8 cellular contexts compared by ENCODE assay signal in genomic region chr17:50533720-50534148, GRCh38. TPM values are rescaled to one million over a fixed set of nuclear protein-coding genes. Genes with fewer than 3 reads are reported as not detected.
A peak's percentile ranks its signal among the peaks of the same experiment; 100 is the strongest.
DNase-seq lines count a peak whose midpoint lies in the region; ATAC-seq and FAIRE-seq lines count a peak whose summit lies in the region.

No MANE protein-coding gene starts in this region.

- ATAC-seq in activated T-cell treated with anti-CD3 and anti-CD28 coated beads, Interleukin-2, amount 50 U/mL, for 72 hours (replicated peaks in 1 of 2) = no peak
- ATAC-seq in HG02885 (IDR thresholded peaks at IDR 0.05; ENCODE audit: poor library complexity, unreplicated experiment) = no peak

- no peak for DNase-seq in activated T-cell treated with anti-CD3 and anti-CD28 coated beads, Interleukin-2, amount 50 U/mL, for 72 hours
- no peak for DNase-seq in activated T-cell treated with anti-CD3 and anti-CD28 coated beads, Interleukin-2, amount 50 U/mL, for 48 hours
- DNase-seq in astrocyte of the hippocampus (ENCODE audit: low read depth, low spot score) = peak; percentile 66
- peak; percentile 20 for DNase-seq in kidney tubule cell (ENCODE audit: low spot score)
- DNase-seq in urothelium cell line (ENCODE audit: low spot score) = peak; percentile 50
- DNase-seq in SHP77 treated with DMSO at 0.1 percent for 48 hours (lab: John Stamatoyannopoulos, UW) = no peak
- DNase-seq in cerebellar nuclear complex (lab: John Stamatoyannopoulos, UW) = no peak

- H3K4me3 Mint-ChIP-seq in activated T-cell treated with anti-CD3 and anti-CD28 coated beads, Interleukin-2, amount 50 U/mL, for 72 hours = peak overlapping the region; percentile 24 to 56

- FAIRE-seq in urothelium cell line (lab: Jason Lieb, UNC) = peak; percentile 9

- H3K4me1 Mint-ChIP-seq in activated T-cell treated with anti-CD3 and anti-CD28 coated beads, Interleukin-2, amount 50 U/mL, for 72 hours (ENCODE audit: low read depth) = peaks cover 18% of the 10 kb centered on the region

- peaks cover 59% of the 10 kb centered on the region for H3K27me3 Mint-ChIP-seq in activated T-cell treated with anti-CD3 and anti-CD28 coated beads, Interleukin-2, amount 50 U/mL, for 72 hours (ENCODE audit: low read depth)

- no peaks in the 10 kb centered on the region for H3K36me3 Mint-ChIP-seq in activated T-cell treated with anti-CD3 and anti-CD28 coated beads, Interleukin-2, amount 50 U/mL, for 72 hours (ENCODE audit: insufficient read depth in 2 of 2)

- no peak overlapping the region for H3K27ac Mint-ChIP-seq in activated T-cell treated with anti-CD3 and anti-CD28 coated beads, Interleukin-2, amount 50 U/mL, for 72 hours

- no peaks in the 10 kb centered on the region for H3K9me3 Mint-ChIP-seq in activated T-cell treated with anti-CD3 and anti-CD28 coated beads, Interleukin-2, amount 50 U/mL, for 72 hours

RNA-seq across cellular contexts. Expression of gene EPN3, which starts 1.2 kb away (rescaled TPM):
- total RNA-seq in activated T-cell treated with anti-CD3 and anti-CD28 coated beads, Interleukin-2, amount 50 U/mL, for 72 hours = not detected

RNA-seq across cellular contexts. Expression of gene SPATA20, which starts 13.2 kb away (rescaled TPM):
- 10 to 100 TPM; 25.0 to 51.3 TPM for total RNA-seq in activated T-cell treated with anti-CD3 and anti-CD28 coated beads, Interleukin-2, amount 50 U/mL, for 72 hours

RNA-seq across cellular contexts. Expression of gene MYCBPAP, which starts 25.5 kb away (rescaled TPM):
- 10 to 100 TPM in 1 of 2 donors, 1 to 10 TPM in 1; 8.9 to 24.3 TPM for total RNA-seq in activated T-cell treated with anti-CD3 and anti-CD28 coated beads, Interleukin-2, amount 50 U/mL, for 72 hours

RNA-seq across cellular contexts. Expression of gene CACNA1G, which starts 26.8 kb away (rescaled TPM):
- total RNA-seq in activated T-cell treated with anti-CD3 and anti-CD28 coated beads, Interleukin-2, amount 50 U/mL, for 72 hours = under 1 TPM; 0.07 to 0.14 TPM

RNA-seq across cellular contexts. Expression of gene RSAD1, which starts 55.1 kb away (rescaled TPM):
- 10 to 100 TPM; 29.2 to 34.0 TPM for total RNA-seq in activated T-cell treated with anti-CD3 and anti-CD28 coated beads, Interleukin-2, amount 50 U/mL, for 72 hours

Comparison
In these comparisons a context has a peak if more than half of its experiments do, and no peak if none do; other contexts are left out.
1. DNase-seq: peak in astrocyte of the hippocampus (single experiment), kidney tubule cell (single experiment) and urothelium cell line (single experiment); none in activated T-cell treated with anti-CD3 and anti-CD28 coated beads, Interleukin-2, amount 50 U/mL, for 72 hours (0 of 2), activated T-cell treated with anti-CD3 and anti-CD28 coated beads, Interleukin-2, amount 50 U/mL, for 48 hours (0 of 2), SHP77 treated with DMSO at 0.1 percent for 48 hours (single experiment) and cerebellar nuclear complex (0 of 2).